In the genomic region with DNA sequence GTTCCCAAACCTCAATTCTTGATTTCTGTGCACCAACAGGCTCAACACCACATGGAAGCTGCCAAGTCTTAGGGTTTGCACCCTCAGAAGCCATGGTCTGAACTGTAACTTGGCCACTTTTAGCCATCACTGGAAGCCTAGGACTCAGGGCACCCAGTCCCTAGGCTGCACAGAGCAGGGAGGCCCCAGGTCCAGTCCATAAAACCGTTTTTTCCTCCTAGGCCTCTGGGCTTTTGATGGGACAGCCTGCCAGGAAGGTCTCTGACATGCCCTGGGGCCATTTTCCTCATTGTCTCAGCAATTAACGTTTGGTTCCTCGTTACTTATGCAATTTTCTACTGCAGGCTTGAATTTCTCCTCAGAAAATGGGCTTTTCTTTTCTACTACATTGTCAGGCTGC, we compare ENCODE assay signal across 33 cellular contexts.
"Had no signal": no experiment of that assay in that cellular context is flagged by ENCODE, and none has a peak within 500 bp of the region (broad histone marks: within the 10 kb centered on the region; RNA-seq: fewer than 3 reads in every experiment).

No MANE protein-coding gene starts in this region.

- DNase-seq: activated CD4-positive, alpha-beta memory T cell treated with anti-CD3 and anti-CD28 coated beads, Interleukin-2, amount 10 ng/mL, durations not matched to agents 7 days and 5 days; activated CD4-positive, alpha-beta T cell treated with anti-CD3 and anti-CD28 coated beads for 1 hour; activated CD4-positive, alpha-beta T cell treated with anti-CD3 and anti-CD28 coated beads for 36 hours; activated CD4-positive, alpha-beta T cell treated with anti-CD3 and anti-CD28 coated beads for 48 hours; activated CD4-positive, alpha-beta T cell treated with anti-CD3 and anti-CD28 coated beads, Interleukin-2, amount 10 ng/mL, durations not matched to agents 7 days and 5 days; activated CD4-positive, alpha-beta T cell treated with anti-CD3 and anti-CD28 coated beads, Interleukin-2, amount 50 U/mL, for 48 hours; activated CD4-positive, CD25-positive, alpha-beta regulatory T cell; activated CD8-positive, alpha-beta memory T cell treated with anti-CD3 and anti-CD28 coated beads for 24 hours; activated CD8-positive, alpha-beta memory T cell treated with anti-CD3 and anti-CD28 coated beads, Interleukin-2, amount 10 ng/mL, durations not matched to agents 7 days and 5 days; activated CD8-positive, alpha-beta memory T cell treated with anti-CD3 and anti-CD28 coated beads, Interleukin-2, amount 50 U/mL, for 48 hours; activated CD8-positive, alpha-beta T cell treated with anti-CD3 and anti-CD28 coated beads, Interleukin-2, amount 10 ng/mL, durations not matched to agents 7 days and 5 days; activated effector memory CD4-positive, alpha-beta T cell treated with Interleukin-2 at 50 U/mL for 16 hours; activated gamma-delta T cell; activated naive CD4-positive, alpha-beta T cell treated with anti-CD3 and anti-CD28 coated beads, Interleukin-2, amount 10 ng/mL, durations not matched to agents 7 days and 5 days; activated naive CD4-positive, alpha-beta T cell treated with Interleukin-2 at 50 U/mL for 16 hours; activated naive CD8-positive, alpha-beta T cell treated with anti-CD3 and anti-CD28 coated beads, Interleukin-2, amount 10 ng/mL, durations not matched to agents 7 days and 5 days; activated naive CD8-positive, alpha-beta T cell treated with anti-CD3 and anti-CD28 coated beads, Interleukin-2, amount 50 U/mL, for 24 hours; activated T-cell treated with anti-CD3 and anti-CD28 coated beads, Interleukin-2, amount 50 U/mL, for 24 hours; activated T-cell treated with anti-CD3 and anti-CD28 coated beads, Interleukin-2, amount 50 U/mL, for 48 hours; amygdala; anterior cingulate cortex; caudate nucleus; cerebellar nuclear complex; T-helper 1 cell; T-helper 2 cell; T-helper 9 cell had no signal

- ATAC-seq: activated CD4-positive, alpha-beta T cell treated with anti-CD3 and anti-CD28 coated beads for 36 hours; activated CD4-positive, CD25-positive, alpha-beta regulatory T cell treated with anti-CD3 and anti-CD28 coated beads, Interleukin-2, amount 50 U/mL, for 24 hours; activated CD8-positive, alpha-beta memory T cell treated with anti-CD3 and anti-CD28 coated beads, Interleukin-2, amount 10 ng/mL, durations not matched to agents 7 days and 5 days; activated CD8-positive, alpha-beta T cell treated with anti-CD3 and anti-CD28 coated beads, Interleukin-2, amount 10 ng/mL, durations not matched to agents 7 days and 5 days; activated naive CD8-positive, alpha-beta T cell treated with anti-CD3 and anti-CD28 coated beads, Interleukin-2, amount 50 U/mL, for 24 hours; WTC11 had no signal

- H3K9me3 ChIP-seq: ascending aorta had no signal

- FAIRE-seq: bronchial epithelial cell, TTC549 had no signal

- H3K27ac ChIP-seq: ascending aorta, cardiac muscle cell, VCaP had no signal

- H3K27me3 ChIP-seq: ascending aorta, cardiac muscle cell had no signal

- H3K4me3 ChIP-seq: ascending aorta, cardiac muscle cell had no signal

- H3K4me1 ChIP-seq: ascending aorta had no signal

- H3K36me3 ChIP-seq: ascending aorta, cardiac muscle cell had no signal
